In the genomic region with DNA sequence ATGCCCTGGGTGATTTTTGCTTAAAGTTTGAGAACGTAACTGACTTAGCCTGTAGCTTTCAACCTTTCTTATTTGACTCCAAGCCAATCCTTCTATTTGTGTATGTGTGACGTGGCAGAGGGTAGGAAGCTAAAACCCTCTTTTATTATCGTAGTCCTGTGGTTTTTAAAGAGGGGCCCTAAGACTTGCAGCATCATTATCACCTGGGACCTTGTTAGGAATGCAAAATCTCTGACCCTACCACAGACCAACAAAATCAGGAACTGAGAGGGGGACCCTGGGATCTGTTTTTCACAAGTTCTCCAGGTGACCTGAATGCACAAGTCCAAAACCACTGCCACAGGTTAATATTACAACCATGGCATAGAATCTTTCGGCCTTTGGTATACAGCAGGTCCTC, we compare ENCODE assay signal across 14 cellular contexts.
DNase-seq lines count a peak whose midpoint lies in the region; ATAC-seq lines count a peak whose summit lies in the region.
"Had no signal": no experiment of that assay in that cellular context is flagged by ENCODE, and none has a peak within 500 bp of the region (broad histone marks: within the 10 kb centered on the region; RNA-seq: fewer than 3 reads in every experiment).

No MANE protein-coding gene starts in this region.

- peaks cover 54% of the 10 kb centered on the region for H3K4me1 Mint-ChIP-seq in activated T-helper 17 cell treated with anti-CD3 and anti-CD28 coated beads, Interleukin-2, amount 50 U/mL, for 72 hours

- peak; percentile 69 for ATAC-seq in GM18907 (IDR thresholded peaks at IDR 0.05; ENCODE audit: unreplicated experiment)
- ATAC-seq in GM21528 (IDR thresholded peaks at IDR 0.05; ENCODE audit: low FRiP score, unreplicated experiment): peak; percentile 56
- peak; percentile 32 for ATAC-seq in HG03108 (IDR thresholded peaks at IDR 0.05; ENCODE audit: unreplicated experiment)
- no peak for ATAC-seq in activated T-helper 17 cell treated with anti-CD3 and anti-CD28 coated beads, Interleukin-2, amount 50 U/mL, for 72 hours (replicated peaks)
- ATAC-seq: K562 had no signal

- H3K4me3 Mint-ChIP-seq in activated T-helper 17 cell treated with anti-CD3 and anti-CD28 coated beads, Interleukin-2, amount 50 U/mL, for 72 hours: peak overlapping the region; percentile 16

- no peak for DNase-seq in germinal center (ENCODE audit: low spot score)
- no peak for DNase-seq in AML-193 (lab: John Stamatoyannopoulos, UW)
- DNase-seq in activated CD8-positive, alpha-beta memory T cell treated with anti-CD3 and anti-CD28 coated beads for 24 hours: no peak
- DNase-seq in NCI-H2081 (lab: John Stamatoyannopoulos, UW): no peak
- DNase-seq: activated CD4-positive, alpha-beta T cell treated with anti-CD3 and anti-CD28 coated beads for 48 hours; activated naive CD4-positive, alpha-beta T cell treated with anti-CD3 and anti-CD28 coated beads, Interleukin-2, amount 50 U/mL, for 16 hours; NCI-H2029 treated with DMSO at 0.1 percent for 48 hours; substantia nigra; T-helper 1 cell had no signal

- no peak overlapping the region for H3K27ac Mint-ChIP-seq in activated T-helper 17 cell treated with anti-CD3 and anti-CD28 coated beads, Interleukin-2, amount 50 U/mL, for 72 hours

- H3K36me3 Mint-ChIP-seq in activated T-helper 17 cell treated with anti-CD3 and anti-CD28 coated beads, Interleukin-2, amount 50 U/mL, for 72 hours (ENCODE audit: low read depth): peaks cover 5% of the 10 kb centered on the region

- H3K9me3 Mint-ChIP-seq in activated T-helper 17 cell treated with anti-CD3 and anti-CD28 coated beads, Interleukin-2, amount 50 U/mL, for 72 hours: no peaks in the 10 kb centered on the region

- H3K27me3 Mint-ChIP-seq in activated T-helper 17 cell treated with anti-CD3 and anti-CD28 coated beads, Interleukin-2, amount 50 U/mL, for 72 hours: no peaks in the 10 kb centered on the region
